8 cellular contexts compared by ENCODE assay signal in genomic region chr17:34163681-34164080, GRCh38.
DNase-seq lines count a peak whose midpoint lies in the region; ATAC-seq, FAIRE-seq and TF ChIP-seq lines count a peak whose summit lies in the region.

No MANE protein-coding gene starts in this region.

- intact Hi-C loops in kidney (cut with DNase I) = no loop called here

- peak; percentile 63 for DNase-seq in AG08396 (ENCODE audit: low spot score)
- DNase-seq in H4 (ENCODE audit: low spot score) = peak; percentile 46
- peak; percentile 19 for DNase-seq in WERI-Rb-1
- no peak for DNase-seq in kidney
- DNase-seq in small intestine = no peak
- DNase-seq in NCI-H2081 treated with DMSO at 0.1 percent for 48 hours (lab: John Stamatoyannopoulos, UW) = no peak
- DNase-seq in effector memory CD4-positive, alpha-beta T cell = no peak

- H3K27ac ChIP-seq in WERI-Rb-1 (no peak overlapping the region), kidney (ENCODE audit: low read depth in 2 of 2, low read length in 2 of 2) (no peak overlapping the region), small intestine (ENCODE audit: low read depth in 1 of 2, low read length in 1 of 2) (no peak overlapping the region)
- H3K27ac ChIP-seq in effector memory CD4-positive, alpha-beta T cell (ENCODE audit: insufficient read depth, low read length, poor library complexity, severe bottlenecking) = no peak overlapping the region

- H3K4me3 ChIP-seq in WERI-Rb-1 (ENCODE audit: low read depth, low read length) (no peak overlapping the region), kidney (ENCODE audit: low read length in 2 of 2) (no peak overlapping the region), small intestine (ENCODE audit: low read depth in 1 of 2, low read length in 2 of 2) (no peak overlapping the region)
- H3K4me3 ChIP-seq in effector memory CD4-positive, alpha-beta T cell (ENCODE audit: insufficient read depth, low read depth, low read length, poor library complexity, severe bottlenecking) = no peak overlapping the region

- H3K27me3 ChIP-seq in WERI-Rb-1 (ENCODE audit: insufficient read depth, low read depth, severe bottlenecking) (no peaks in the 10 kb centered on the region), small intestine (ENCODE audit: control insufficient read depth in 2 of 2, insufficient read depth in 2 of 2, low read length in 2 of 2) (peaks cover 0 to 5% of the 10 kb centered on the region in 2 donors)
- H3K27me3 ChIP-seq in effector memory CD4-positive, alpha-beta T cell (replicated peaks; ENCODE audit: control insufficient read depth, insufficient read depth, low read length, poor library complexity, severe bottlenecking) = peaks cover 5% of the 10 kb centered on the region

- WGBS in small intestine, 3 donors = 26 to 31% (median 26%) methylated on average over 8 of the region's 8 CpGs

- no peaks in the 10 kb centered on the region for H3K4me1 ChIP-seq in kidney (ENCODE audit: control insufficient read depth in 1 of 2, insufficient read depth in 1 of 2, low read depth in 1 of 2, low read length in 2 of 2)
- H3K4me1 ChIP-seq in small intestine (ENCODE audit: control insufficient read depth in 2 of 2, insufficient read depth in 1 of 2, low read depth in 1 of 2, low read length in 1 of 2) = no peaks in the 10 kb centered on the region
- no peaks in the 10 kb centered on the region for H3K4me1 ChIP-seq in effector memory CD4-positive, alpha-beta T cell (ENCODE audit: control insufficient read depth, insufficient read depth, low read length, poor library complexity, severe bottlenecking)

- no peak for ATAC-seq in GM21737 (IDR thresholded peaks at IDR 0.05; ENCODE audit: unreplicated experiment)

- FAIRE-seq in kidney (lab: Jason Lieb, UNC) = no peak
- FAIRE-seq in small intestine (lab: Jason Lieb, UNC) = no peak

- H3K36me3 ChIP-seq in WERI-Rb-1 = no peaks in the 10 kb centered on the region
- no peaks in the 10 kb centered on the region for H3K36me3 ChIP-seq in kidney (ENCODE audit: control insufficient read depth in 1 of 2, insufficient read depth in 2 of 2, low read length in 2 of 2)
- H3K36me3 ChIP-seq in small intestine (ENCODE audit: control insufficient read depth in 2 of 2, insufficient read depth in 2 of 2, low read length in 2 of 2) = no peaks in the 10 kb centered on the region
- no peaks in the 10 kb centered on the region for H3K36me3 ChIP-seq in effector memory CD4-positive, alpha-beta T cell (ENCODE audit: control insufficient read depth, insufficient read depth, low read length)

- peak; percentile 85 for TF ChIP-seq CTCF in WERI-Rb-1 (IDR thresholded peaks at IDR 0.05; ENCODE audit: low read depth, low read length)
- peak; percentile 41 for TF ChIP-seq CTCF in kidney (IDR thresholded peaks at IDR 0.05; ENCODE audit: borderline replicate concordance, extremely low read depth, insufficient read depth)

- H3K9me3 ChIP-seq in WERI-Rb-1 (ENCODE audit: severe bottlenecking) (no peaks in the 10 kb centered on the region), kidney (ENCODE audit: control insufficient read depth in 1 of 2, low read length in 2 of 2) (no peaks in the 10 kb centered on the region), small intestine (ENCODE audit: control insufficient read depth, low read depth) (no peaks in the 10 kb centered on the region)
- H3K9me3 ChIP-seq in effector memory CD4-positive, alpha-beta T cell (ENCODE audit: control insufficient read depth, low read length) = no peaks in the 10 kb centered on the region

- no peak overlapping the region for H3K9ac ChIP-seq in kidney (ENCODE audit: low read length in 2 of 2)

Comparison
In these comparisons a context has a peak if more than half of its experiments do, and no peak if none do; other contexts are left out.
1. DNase-seq: peak in AG08396 (single experiment), H4 (single experiment) and WERI-Rb-1 (single experiment); none in kidney (single experiment), small intestine (single experiment), NCI-H2081 treated with DMSO at 0.1 percent for 48 hours (single experiment) and effector memory CD4-positive, alpha-beta T cell (0 of 3).